ENCODE assay signal across 8 cellular contexts in genomic region chrX:5449323-5449722, GRCh38.
"Had no signal": no experiment of that assay in that cellular context is flagged by ENCODE, and none has a peak within 500 bp of the region (broad histone marks: within the 10 kb centered on the region; RNA-seq: fewer than 3 reads in every experiment).

No MANE protein-coding gene starts in this region.

- DNase-seq: H7, HFFc6, Karpas-422, KBM-7 had no signal

- FAIRE-seq: H1, HepG2 had no signal

- ATAC-seq: GM23338, HCT116, HepG2 had no signal
